In genomic region chr12:89745286-89745685, GRCh38 we compare ENCODE assay signal across 19 cellular contexts. TPM values are rescaled to one million over a fixed set of nuclear protein-coding genes. Genes with fewer than 3 reads are reported as not detected.
DNase-seq lines count a peak whose midpoint lies in the region; ATAC-seq, FAIRE-seq and TF ChIP-seq lines count a peak whose summit lies in the region.
"Had no signal": no experiment of that assay in that cellular context is flagged by ENCODE, and none has a peak within 500 bp of the region (broad histone marks: within the 10 kb centered on the region; RNA-seq: fewer than 3 reads in every experiment).

No MANE protein-coding gene starts in this region.

- DNase-seq in T-helper 17 cell: no peak
- DNase-seq in nephron progenitor cell: no peak
- no peak for DNase-seq in immature natural killer cell
- no peak for DNase-seq in right lobe of liver
- DNase-seq: 8988T; C1 segment of cervical spinal cord; Calu3; CD4-positive, alpha-beta memory T cell; COR-L47; DMS53; DMS79 treated with DMSO at 0.1 percent for 48 hours; GF-D8; GOT3; HFFc6 had no signal

- intact Hi-C loops in right lobe of liver (cut with DNase I): no loop called here

- WGBS in right lobe of liver (ENCODE audit: insufficient coverage, low coverage, low lambda C conversion rate, missing lambda C conversion rate): 59% methylated on average over 2 of the region's 2 CpGs

- no peak for TF ChIP-seq POLR2A in right lobe of liver (IDR thresholded peaks at IDR 0.05)

- H3K9me3 Mint-ChIP-seq in nephron progenitor cell (peaks cover 29% of the 10 kb centered on the region), immature natural killer cell (peaks cover 7 to 19% (median 12%) of the 10 kb centered on the region in 6 donors)

- H3K4me1 Mint-ChIP-seq in T-helper 17 cell (peaks cover 7% of the 10 kb centered on the region), nephron progenitor cell (peaks cover 10% of the 10 kb centered on the region), immature natural killer cell (no peaks in the 10 kb centered on the region)

- no peaks in the 10 kb centered on the region for H3K9me3 ChIP-seq in T-helper 17 cell (ENCODE audit: control insufficient read depth, low read length, poor library complexity, severe bottlenecking)
- no peaks in the 10 kb centered on the region for H3K9me3 ChIP-seq in right lobe of liver

- peak; percentile 8 for FAIRE-seq in endometrium (lab: Jason Lieb, UNC)
- FAIRE-seq: GM12891, H54 had no signal

- ATAC-seq in T-helper 17 cell: peak; percentile 54
- ATAC-seq in HG03135 (IDR thresholded peaks at IDR 0.05; ENCODE audit: unreplicated experiment): no peak
- no peak for ATAC-seq in right lobe of liver

- TF ChIP-seq CTCF in nephron progenitor cell (IDR thresholded peaks at IDR 0.05) (no peak), right lobe of liver (IDR thresholded peaks at IDR 0.05) (no peak)

- no peaks in the 10 kb centered on the region for H3K27me3 Mint-ChIP-seq in T-helper 17 cell
- H3K27me3 Mint-ChIP-seq in nephron progenitor cell (ENCODE audit: low read depth, poor library complexity): no peaks in the 10 kb centered on the region
- H3K27me3 Mint-ChIP-seq in immature natural killer cell (ENCODE audit: low read depth in 3 of 3): peaks cover 0 to 1% (median 1%) of the 10 kb centered on the region in 3 donors
- H3K27me3 Mint-ChIP-seq: CD4-positive, alpha-beta memory T cell had no signal

- H3K4me1 ChIP-seq in right lobe of liver: no peaks in the 10 kb centered on the region

- H3K27ac ChIP-seq in right lobe of liver: no peak overlapping the region

- peak overlapping the region; percentile 13 for H3K4me3 Mint-ChIP-seq in T-helper 17 cell
- no peak overlapping the region for H3K4me3 Mint-ChIP-seq in nephron progenitor cell
- no peak overlapping the region for H3K4me3 Mint-ChIP-seq in immature natural killer cell
- H3K4me3 Mint-ChIP-seq: HFFc6 had no signal

- H3K4me3 ChIP-seq in right lobe of liver: no peak overlapping the region
- H3K4me3 ChIP-seq: HAP-1 had no signal

- H3K36me3 Mint-ChIP-seq in T-helper 17 cell (ENCODE audit: low read depth) (no peaks in the 10 kb centered on the region), nephron progenitor cell (ENCODE audit: low read depth) (peaks cover 11% of the 10 kb centered on the region), immature natural killer cell (peaks cover 5 to 11% (median 6%) of the 10 kb centered on the region in 3 donors)

- peak overlapping the region; percentile 81 for H3K27ac Mint-ChIP-seq in T-helper 17 cell
- peak overlapping the region; percentile 61 for H3K27ac Mint-ChIP-seq in nephron progenitor cell
- no peak overlapping the region for H3K27ac Mint-ChIP-seq in immature natural killer cell
- H3K27ac Mint-ChIP-seq: HFFc6 had no signal

- no peaks in the 10 kb centered on the region for H3K27me3 ChIP-seq in right lobe of liver

- no peaks in the 10 kb centered on the region for H3K36me3 ChIP-seq in right lobe of liver
- H3K36me3 ChIP-seq: HAP-1 had no signal

RNA-seq across cellular contexts. Expression of gene ATP2B1, which starts 36.6 kb away (rescaled TPM):
- 100 to 1,000 TPM; 123 to 158 TPM for total RNA-seq in T-helper 17 cell
- polyA plus RNA-seq in immature natural killer cell: 10 to 100 TPM; 15.6 to 29.5 (median 17.8) TPM
- total RNA-seq in right lobe of liver: 10 to 100 TPM; 10.4 to 23.9 (median 17.6) TPM

Comparison
In these comparisons a context has a peak if more than half of its experiments do, and no peak if none do; other contexts are left out.
1. H3K27ac Mint-ChIP-seq: peak in T-helper 17 cell (single experiment) and nephron progenitor cell (single experiment); none in immature natural killer cell (0 of 6).
2. RNA of gene ATP2B1, which starts 36.6 kb away (total RNA-seq): 123 to 158 TPM in T-helper 17 cell; 10.4 to 23.9 TPM in right lobe of liver; every median in the first group is over 4 times any median in the second.